Comparison of ENCODE assay signal across 17 cellular contexts in genomic region chr7:51082940-51083533, GRCh38.
"Had no signal": no experiment of that assay in that cellular context is flagged by ENCODE, and none has a peak within 500 bp of the region (broad histone marks: within the 10 kb centered on the region; RNA-seq: fewer than 3 reads in every experiment).

No MANE protein-coding gene starts in this region.

- H3K27ac Mint-ChIP-seq: dendritic cell treated with granulocyte-macrophage colony-stimulating factor and Interleukin-4, amounts not matched to agents 40 ng/mL and 50 ng/mL, for 4 days; naive B cell; nephron had no signal

- ATAC-seq: left lobe of liver had no signal

- H3K36me3 Mint-ChIP-seq: naive B cell had no signal

- H3K9me3 Mint-ChIP-seq: dendritic cell treated with granulocyte-macrophage colony-stimulating factor and Interleukin-4, amounts not matched to agents 40 ng/mL and 50 ng/mL, for 4 days; naive B cell; nephron had no signal

- H3K27me3 Mint-ChIP-seq: dendritic cell treated with granulocyte-macrophage colony-stimulating factor and Interleukin-4, amounts not matched to agents 40 ng/mL and 50 ng/mL, for 4 days; naive B cell had no signal

- H3K4me3 ChIP-seq: lung had no signal

- DNase-seq: cerebellar nuclear complex; erythroblast; foreskin melanocyte; head of caudate nucleus; hippocampal formation; mesenchymal stem cell; midbrain; naive B cell; posterior cingulate gyrus; small intestine; stimulated activated CD4-positive, alpha-beta T cell treated with anti-CD3 and anti-CD28 coated beads, Interleukin-12 subunit alpha, Interleukin-12 subunit beta, amount 100 ng/mL, for 4 hours; stimulated activated naive CD4-positive, alpha-beta T cell; trophoblast cell had no signal

- H3K4me3 Mint-ChIP-seq: dendritic cell treated with granulocyte-macrophage colony-stimulating factor and Interleukin-4, amounts not matched to agents 40 ng/mL and 50 ng/mL, for 4 days; naive B cell; nephron had no signal

- H3K4me1 Mint-ChIP-seq: naive B cell, nephron had no signal
